In the genomic region with DNA sequence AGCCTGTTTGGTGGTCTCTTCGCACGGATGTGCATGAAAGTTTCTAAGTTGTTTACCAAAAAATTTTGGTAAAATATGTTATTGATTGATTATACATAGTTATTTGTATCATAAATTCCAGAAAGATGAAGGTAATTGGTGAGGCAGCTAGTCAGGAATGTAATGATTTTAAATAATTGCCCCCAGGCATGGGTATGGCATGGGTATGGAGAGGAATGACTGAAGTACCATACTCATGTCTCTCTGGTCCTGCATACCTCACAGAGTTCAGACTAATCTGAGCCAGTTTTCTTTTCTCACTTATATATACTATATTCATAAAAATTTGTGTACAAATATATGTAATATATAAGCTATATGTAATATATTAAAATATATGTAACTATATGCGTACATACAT, we compare ENCODE assay signal across 20 cellular contexts.
"Had no signal": no experiment of that assay in that cellular context is flagged by ENCODE, and none has a peak within 500 bp of the region (broad histone marks: within the 10 kb centered on the region; RNA-seq: fewer than 3 reads in every experiment).

No MANE protein-coding gene starts in this region.

- H3K4me1 ChIP-seq: heart right ventricle, right atrium auricular region, sigmoid colon, stomach, transverse colon had no signal

- H3K4me3 ChIP-seq: dorsolateral prefrontal cortex, heart right ventricle, mucosa of descending colon, right atrium auricular region, sigmoid colon, skin epidermis, stomach, thoracic aorta, transverse colon had no signal

- H3K9me3 ChIP-seq: heart right ventricle, mucosa of descending colon, neutrophil, right atrium auricular region, sigmoid colon, stomach, thoracic aorta, transverse colon had no signal

- H3K27ac ChIP-seq: dorsolateral prefrontal cortex, heart right ventricle, neutrophil, right atrium auricular region, sigmoid colon, skin epidermis, stomach, thoracic aorta, transverse colon had no signal

- H3K4me3 Mint-ChIP-seq: central memory CD8-positive, alpha-beta T cell; naive thymus-derived CD8-positive, alpha-beta T cell had no signal

- H3K27me3 Mint-ChIP-seq: central memory CD8-positive, alpha-beta T cell; naive thymus-derived CD8-positive, alpha-beta T cell had no signal

- H3K36me3 Mint-ChIP-seq: naive thymus-derived CD8-positive, alpha-beta T cell had no signal

- DNase-seq: cortex of kidney; dorsolateral prefrontal cortex; effector CD8-positive, alpha-beta T cell; foreskin melanocyte; heart right ventricle; kidney glomerular epithelial cell; mucosa of descending colon; naive thymus-derived CD8-positive, alpha-beta T cell; sigmoid colon; stimulated activated CD4-positive, alpha-beta T cell treated with anti-CD3 and anti-CD28 coated beads, Interleukin-2, amount 100 ng/mL, for 24 hours; stimulated activated CD4-positive, alpha-beta T cell treated with anti-CD3 and anti-CD28 coated beads, Interleukin-4, amount 100 ng/mL, for 4 hours; stimulated activated naive CD4-positive, alpha-beta T cell; stomach; substantia nigra; transverse colon had no signal

- H3K27me3 ChIP-seq: dorsolateral prefrontal cortex, heart right ventricle, neutrophil, right atrium auricular region, sigmoid colon, stomach, transverse colon had no signal

- H3K4me1 Mint-ChIP-seq: central memory CD8-positive, alpha-beta T cell; naive thymus-derived CD8-positive, alpha-beta T cell had no signal

- H3K36me3 ChIP-seq: heart right ventricle, neutrophil, right atrium auricular region, sigmoid colon, stomach, thoracic aorta, transverse colon had no signal

- H3K27ac Mint-ChIP-seq: naive thymus-derived CD8-positive, alpha-beta T cell had no signal
